ENCODE assay signal across 7 cellular contexts in the genomic region with DNA sequence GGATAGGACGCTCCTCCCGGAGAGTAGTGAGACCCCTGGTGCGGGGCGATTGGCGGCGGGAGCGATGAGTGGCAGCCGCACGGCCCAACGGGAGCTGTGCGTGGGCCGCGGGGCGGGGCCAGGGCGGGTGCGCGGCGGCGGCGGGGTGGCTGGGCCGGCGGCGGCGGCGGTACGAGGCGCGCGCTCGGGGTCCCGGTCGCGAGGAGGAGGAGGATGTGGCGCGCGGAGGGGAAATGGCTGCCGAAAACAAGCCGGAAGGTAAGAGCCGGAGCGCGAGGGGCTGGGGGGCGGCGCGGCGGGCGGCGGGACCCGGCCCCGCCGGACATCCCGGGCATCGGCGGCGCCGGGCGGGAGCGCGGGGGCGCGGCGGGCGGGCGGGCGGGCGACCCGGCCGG. TPM values are rescaled to one million over a fixed set of nuclear protein-coding genes. Genes with fewer than 3 reads are reported as not detected.
DNase-seq lines count a peak whose midpoint lies in the region; ATAC-seq and TF ChIP-seq lines count a peak whose summit lies in the region.

A gene with protein sequence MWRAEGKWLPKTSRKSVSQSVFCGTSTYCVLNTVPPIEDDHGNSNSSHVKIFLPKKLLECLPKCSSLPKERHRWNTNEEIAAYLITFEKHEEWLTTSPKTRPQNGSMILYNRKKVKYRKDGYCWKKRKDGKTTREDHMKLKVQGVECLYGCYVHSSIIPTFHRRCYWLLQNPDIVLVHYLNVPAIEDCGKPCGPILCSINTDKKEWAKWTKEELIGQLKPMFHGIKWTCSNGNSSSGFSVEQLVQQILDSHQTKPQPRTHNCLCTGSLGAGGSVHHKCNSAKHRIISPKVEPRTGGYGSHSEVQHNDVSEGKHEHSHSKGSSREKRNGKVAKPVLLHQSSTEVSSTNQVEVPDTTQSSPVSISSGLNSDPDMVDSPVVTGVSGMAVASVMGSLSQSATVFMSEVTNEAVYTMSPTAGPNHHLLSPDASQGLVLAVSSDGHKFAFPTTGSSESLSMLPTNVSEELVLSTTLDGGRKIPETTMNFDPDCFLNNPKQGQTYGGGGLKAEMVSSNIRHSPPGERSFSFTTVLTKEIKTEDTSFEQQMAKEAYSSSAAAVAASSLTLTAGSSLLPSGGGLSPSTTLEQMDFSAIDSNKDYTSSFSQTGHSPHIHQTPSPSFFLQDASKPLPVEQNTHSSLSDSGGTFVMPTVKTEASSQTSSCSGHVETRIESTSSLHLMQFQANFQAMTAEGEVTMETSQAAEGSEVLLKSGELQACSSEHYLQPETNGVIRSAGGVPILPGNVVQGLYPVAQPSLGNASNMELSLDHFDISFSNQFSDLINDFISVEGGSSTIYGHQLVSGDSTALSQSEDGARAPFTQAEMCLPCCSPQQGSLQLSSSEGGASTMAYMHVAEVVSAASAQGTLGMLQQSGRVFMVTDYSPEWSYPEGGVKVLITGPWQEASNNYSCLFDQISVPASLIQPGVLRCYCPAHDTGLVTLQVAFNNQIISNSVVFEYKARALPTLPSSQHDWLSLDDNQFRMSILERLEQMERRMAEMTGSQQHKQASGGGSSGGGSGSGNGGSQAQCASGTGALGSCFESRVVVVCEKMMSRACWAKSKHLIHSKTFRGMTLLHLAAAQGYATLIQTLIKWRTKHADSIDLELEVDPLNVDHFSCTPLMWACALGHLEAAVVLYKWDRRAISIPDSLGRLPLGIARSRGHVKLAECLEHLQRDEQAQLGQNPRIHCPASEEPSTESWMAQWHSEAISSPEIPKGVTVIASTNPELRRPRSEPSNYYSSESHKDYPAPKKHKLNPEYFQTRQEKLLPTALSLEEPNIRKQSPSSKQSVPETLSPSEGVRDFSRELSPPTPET (N-terminal part only) (plus strand): TSS at position 137 of the 395 bp plus-strand sequence. CDS start 77 bp downstream, at position 214.

- H3K27ac Mint-ChIP-seq in immature natural killer cell = peak within 1 kb of the TSS; percentile 86 to 97 (median 94)
- H3K27ac Mint-ChIP-seq in stimulated activated naive CD8-positive, alpha-beta T cell treated with anti-CD3 and anti-CD28 coated beads, Interleukin-15, amount 100 ng/mL, for 72 hours = peak within 1 kb of the TSS; percentile 97 to 99

- ATAC-seq in GM19328 (IDR thresholded peaks at IDR 0.05; ENCODE audit: unreplicated experiment) = peak; percentile 66
- ATAC-seq in HG03460 (IDR thresholded peaks at IDR 0.05; ENCODE audit: unreplicated experiment) = peak; percentile 72
- ATAC-seq in stimulated activated naive CD8-positive, alpha-beta T cell treated with anti-CD3 and anti-CD28 coated beads, Interleukin-15, amount 100 ng/mL, for 72 hours = peak; percentile 89

- H3K27me3 Mint-ChIP-seq in immature natural killer cell (ENCODE audit: low read depth in 3 of 3) = peaks cover 10 to 24% (median 11%) of the 10 kb centered on the region in 3 donors
- no peaks in the 10 kb centered on the region for H3K27me3 Mint-ChIP-seq in stimulated activated naive CD8-positive, alpha-beta T cell treated with anti-CD3 and anti-CD28 coated beads, Interleukin-15, amount 100 ng/mL, for 72 hours

- DNase-seq in ascending aorta (ENCODE audit: low spot score in 2 of 2) (no peak), immature natural killer cell (no peak), foreskin melanocyte (no peak), COR-L47 (lab: John Stamatoyannopoulos, UW) (no peak)
- DNase-seq in stimulated activated naive CD8-positive, alpha-beta T cell treated with anti-CD3 and anti-CD28 coated beads, Interleukin-15, amount 100 ng/mL, for 72 hours = peak in 1 of 2 donors; percentile 99

- no peaks in the 10 kb centered on the region for H3K36me3 ChIP-seq in ascending aorta

- intact Hi-C loops in ascending aorta (cut with DNase I) = loop anchor here (1.0 to 5.0 kb wide), 4 partner anchors 59 to 183 kb away; a partner anchor contains a TSS

- H3K36me3 Mint-ChIP-seq in immature natural killer cell = no peaks in the 10 kb centered on the region

- H3K4me1 Mint-ChIP-seq in immature natural killer cell = peaks cover 34 to 42% of the 10 kb centered on the region in 2 donors
- H3K4me1 Mint-ChIP-seq in stimulated activated naive CD8-positive, alpha-beta T cell treated with anti-CD3 and anti-CD28 coated beads, Interleukin-15, amount 100 ng/mL, for 72 hours = peaks cover 56% of the 10 kb centered on the region

- no peaks in the 10 kb centered on the region for H3K9me3 ChIP-seq in ascending aorta

- H3K27me3 ChIP-seq in ascending aorta = no peaks in the 10 kb centered on the region

- peak within 1 kb of the TSS; percentile 93 to 98 for H3K4me3 ChIP-seq in ascending aorta

- H3K4me1 ChIP-seq in ascending aorta = peaks cover 4 to 21% of the 10 kb centered on the region in 2 donors

- no peaks in the 10 kb centered on the region for H3K9me3 Mint-ChIP-seq in immature natural killer cell
- H3K9me3 Mint-ChIP-seq in stimulated activated naive CD8-positive, alpha-beta T cell treated with anti-CD3 and anti-CD28 coated beads, Interleukin-15, amount 100 ng/mL, for 72 hours = no peaks in the 10 kb centered on the region

- no peak for TF ChIP-seq CTCF in ascending aorta (IDR thresholded peaks at IDR 0.05)

- peak within 1 kb of the TSS; percentile 90 to 98 (median 97) for H3K4me3 Mint-ChIP-seq in immature natural killer cell
- peak within 1 kb of the TSS; percentile 92 to 98 for H3K4me3 Mint-ChIP-seq in stimulated activated naive CD8-positive, alpha-beta T cell treated with anti-CD3 and anti-CD28 coated beads, Interleukin-15, amount 100 ng/mL, for 72 hours

- H3K27ac ChIP-seq in ascending aorta = peak within 1 kb of the TSS; percentile 99 to 100

RNA-seq across cellular contexts. Expression of the gene that starts here (rescaled TPM):
- total RNA-seq in ascending aorta = 53.3 TPM
- 10 to 100 TPM; 52.7 to 89.0 (median 71.0) TPM for polyA plus RNA-seq in immature natural killer cell
